ENCODE assay signal across 7 cellular contexts in genomic region chr19:18514800-18515682, GRCh38. TPM values are rescaled to one million over a fixed set of nuclear protein-coding genes. Genes with fewer than 3 reads are reported as not detected.
A peak's percentile ranks its signal among the peaks of the same experiment; 100 is the strongest.
DNase-seq lines count a peak whose midpoint lies in the region; ATAC-seq and TF ChIP-seq lines count a peak whose summit lies in the region.

No MANE protein-coding gene starts in this region.

- DNase-seq in activated CD4-positive, alpha-beta memory T cell treated with anti-CD3 and anti-CD28 coated beads for 36 hours, result peak; percentile 51
- DNase-seq in heart left ventricle (peak in 4 of 5 donors; percentile 49 to 78 (median 68)), spleen (peak; percentile 90), NCI-H187 (lab: John Stamatoyannopoulos, UW) (no peak)
- no peak for DNase-seq in NK-92 treated with Interleukin-12 subunit alpha and Interleukin-12 subunit beta, amount 100 ng/mL, for 24 hours (lab: John Stamatoyannopoulos, UW)

- no peak for TF ChIP-seq POLR2A in heart left ventricle (IDR thresholded peaks at IDR 0.05)
- peak in 1 of 3 donors; percentile 26 for TF ChIP-seq POLR2A in spleen (IDR thresholded peaks at IDR 0.05)

- peak overlapping the region; percentile 30 for H3K4me2 ChIP-seq in Loucy (ENCODE audit: low read depth, low read length, poor library complexity, severe bottlenecking)

- ATAC-seq in heart left ventricle, result peak in 3 of 4 donors; percentile 40 to 62 (median 42)
- no peak for ATAC-seq in HG02571 (IDR thresholded peaks at IDR 0.05; ENCODE audit: unreplicated experiment)

- intact Hi-C loops in activated CD4-positive, alpha-beta memory T cell treated with anti-CD3 and anti-CD28 coated beads for 36 hours (cut with micrococcal nuclease), result no loop called here
- intact Hi-C loops in heart left ventricle (cut with DNase I), result loop anchor here in 3 of 10 donors (5.0 kb wide), 2 partner anchors 33 to 48 kb away; no protein-coding TSS in a partner anchor
- intact Hi-C loops in spleen (cut with DNase I; ENCODE audit: low total_unique reads), result no loop called here

- H3K79me2 ChIP-seq in Loucy (ENCODE audit: insufficient read depth, low read length), result peaks cover 97% of the 10 kb centered on the region

- CTCF ChIA-PET in activated CD4-positive, alpha-beta memory T cell treated with anti-CD3 and anti-CD28 coated beads for 36 hours (lab: Charles Lee), result interaction anchor here (1.3 kb wide), 2 partner anchors 19 to 44 kb away, joined by 3 to 5 read pairs; no protein-coding TSS in a partner anchor

- no peaks in the 10 kb centered on the region for H3K9me2 ChIP-seq in Loucy (replicated peaks; ENCODE audit: low read depth, low read length)

- H3K27ac ChIP-seq in heart left ventricle (peak overlapping the region in 11 of 12 donors; percentile 29 to 81 (median 47)), spleen (peak overlapping the region; percentile 48 to 99 (median 85))

- peaks cover 27% of the 10 kb centered on the region for H4K20me1 ChIP-seq in Loucy (ENCODE audit: insufficient read depth, low read length, poor library complexity, severe bottlenecking)

- H3K4me3 Mint-ChIP-seq in activated CD4-positive, alpha-beta memory T cell treated with anti-CD3 and anti-CD28 coated beads for 36 hours, result no peak overlapping the region

- H3K9ac ChIP-seq in Loucy (ENCODE audit: low read depth, low read length, poor library complexity, severe bottlenecking), result no peak overlapping the region

- POLR2A ChIA-PET in activated CD4-positive, alpha-beta memory T cell treated with anti-CD3 and anti-CD28 coated beads for 36 hours (lab: Charles Lee), result interaction anchor here (0.7 to 2.0 kb wide), 2 partner anchors 8 to 10 kb away, joined by 3 to 4 read pairs; no protein-coding TSS in a partner anchor

- H3K36me3 Mint-ChIP-seq in activated CD4-positive, alpha-beta memory T cell treated with anti-CD3 and anti-CD28 coated beads for 36 hours, result no peaks in the 10 kb centered on the region

- no peaks in the 10 kb centered on the region for H3F3A ChIP-seq in Loucy (ENCODE audit: low read depth)

- H3K4me1 ChIP-seq in Loucy (ENCODE audit: insufficient read depth, low read length, poor library complexity, severe bottlenecking), result peaks cover 20% of the 10 kb centered on the region
- H3K4me1 ChIP-seq in heart left ventricle, result peaks cover 10 to 80% (median 57%) of the 10 kb centered on the region in 12 donors
- peaks cover 36 to 99% (median 80%) of the 10 kb centered on the region in 6 donors for H3K4me1 ChIP-seq in spleen

- 21 to 47% (median 38%) methylated on average over 14 to 17 of the region's 17 CpGs for WGBS in heart left ventricle, 4 donors
- WGBS in spleen, 5 donors, result 37 to 64% (median 54%) methylated on average over 5 to 17 of the region's 17 CpGs

- H3K4me3 ChIP-seq in Loucy (ENCODE audit: low read length, poor library complexity, severe bottlenecking), result no peak overlapping the region
- H3K4me3 ChIP-seq in heart left ventricle, result no peak overlapping the region
- peak overlapping the region in 1 of 8 donors; percentile 45 for H3K4me3 ChIP-seq in spleen

- H3K4me1 Mint-ChIP-seq in activated CD4-positive, alpha-beta memory T cell treated with anti-CD3 and anti-CD28 coated beads for 36 hours (ENCODE audit: low read depth), result peaks cover 51% of the 10 kb centered on the region

- H3K27ac Mint-ChIP-seq in activated CD4-positive, alpha-beta memory T cell treated with anti-CD3 and anti-CD28 coated beads for 36 hours, result peak overlapping the region; percentile 35

- no peak overlapping the region for H2AFZ ChIP-seq in Loucy (ENCODE audit: low read length)

- no peaks in the 10 kb centered on the region for H3K9me3 ChIP-seq in Loucy (ENCODE audit: insufficient read depth, low read depth, low read length)
- H3K9me3 ChIP-seq in heart left ventricle, result no peaks in the 10 kb centered on the region
- no peaks in the 10 kb centered on the region for H3K9me3 ChIP-seq in spleen

- no peaks in the 10 kb centered on the region for H3K36me3 ChIP-seq in Loucy (ENCODE audit: insufficient read depth, low read length)
- no peaks in the 10 kb centered on the region for H3K36me3 ChIP-seq in heart left ventricle
- peaks cover 0 to 6% (median 0%) of the 10 kb centered on the region in 6 donors for H3K36me3 ChIP-seq in spleen

- H3K27me3 ChIP-seq in Loucy (ENCODE audit: insufficient read depth, low read length, poor library complexity, severe bottlenecking), result no peaks in the 10 kb centered on the region
- no peaks in the 10 kb centered on the region for H3K27me3 ChIP-seq in heart left ventricle
- H3K27me3 ChIP-seq in spleen (replicated peaks in 1 of 7), result no peaks in the 10 kb centered on the region

- no peak for TF ChIP-seq CTCF in Loucy (conservative IDR thresholded peaks at IDR 0.05; ENCODE audit: low read length)
- TF ChIP-seq CTCF in heart left ventricle (IDR thresholded peaks at IDR 0.05), result no peak
- no peak for TF ChIP-seq CTCF in spleen (IDR thresholded peaks at IDR 0.05 in 8 of 11, conservative IDR thresholded peaks at IDR 0.05 in 3 of 11)

- no peaks in the 10 kb centered on the region for H3K27me3 Mint-ChIP-seq in activated CD4-positive, alpha-beta memory T cell treated with anti-CD3 and anti-CD28 coated beads for 36 hours

- H3K9me3 Mint-ChIP-seq in activated CD4-positive, alpha-beta memory T cell treated with anti-CD3 and anti-CD28 coated beads for 36 hours, result no peaks in the 10 kb centered on the region

RNA-seq across cellular contexts. Expression of gene ELL, which starts 6.8 kb away (rescaled TPM):
- 10 to 100 TPM; 24.7 to 29.7 TPM for total RNA-seq in activated CD4-positive, alpha-beta memory T cell treated with anti-CD3 and anti-CD28 coated beads for 36 hours
- 10 to 100 TPM in 4 of 9 donors, 1 to 10 TPM in 5; 5.9 to 17.8 (median 9.1) TPM for total RNA-seq in heart left ventricle
- polyA plus RNA-seq in heart left ventricle, result 1 to 10 TPM; 6.2 to 7.3 TPM
- 10 to 100 TPM; 23.0 to 44.8 (median 32.1) TPM for total RNA-seq in spleen
- polyA plus RNA-seq in spleen, result 10 to 100 TPM in 1 of 3 donors, 1 to 10 TPM in 2; 4.5 to 14.2 (median 7.9) TPM

RNA-seq across cellular contexts. Expression of gene FKBP8, which starts 28.3 kb away (rescaled TPM):
- 100 to 1,000 TPM; 232 to 236 TPM for total RNA-seq in activated CD4-positive, alpha-beta memory T cell treated with anti-CD3 and anti-CD28 coated beads for 36 hours
- total RNA-seq in heart left ventricle, result 100 to 1,000 TPM; 136 to 353 (median 157) TPM
- 100 to 1,000 TPM; 142 to 270 TPM for polyA plus RNA-seq in heart left ventricle
- 100 to 1,000 TPM; 183 to 309 (median 203) TPM for total RNA-seq in spleen
- 100 to 1,000 TPM; 131 to 276 (median 141) TPM for polyA plus RNA-seq in spleen

RNA-seq across cellular contexts. Expression of gene KXD1, which starts 42.6 kb away (rescaled TPM):
- 100 to 1,000 TPM; 112 to 114 TPM for total RNA-seq in activated CD4-positive, alpha-beta memory T cell treated with anti-CD3 and anti-CD28 coated beads for 36 hours
- total RNA-seq in heart left ventricle (100 to 1,000 TPM in 1 of 9 donors, 10 to 100 TPM in 8; 36.1 to 116 (median 46.7) TPM), spleen (10 to 100 TPM; 63.9 to 90.9 (median 75.7) TPM)
- polyA plus RNA-seq in heart left ventricle (100 to 1,000 TPM in 1 of 2 donors, 10 to 100 TPM in 1; 36.9 to 106 TPM), spleen (10 to 100 TPM; 65.9 to 78.5 (median 68.9) TPM)

RNA-seq across cellular contexts. Expression of gene UBA52, which starts 56.6 kb away (rescaled TPM):
- total RNA-seq in activated CD4-positive, alpha-beta memory T cell treated with anti-CD3 and anti-CD28 coated beads for 36 hours, result 1,000 to 10,000 TPM; 1,569 to 1,601 TPM
- total RNA-seq in heart left ventricle, result 100 to 1,000 TPM; 336 to 944 (median 761) TPM
- polyA plus RNA-seq in heart left ventricle, result 100 to 1,000 TPM; 675 to 716 TPM
- 1,000 to 10,000 TPM in 3 of 7 donors, 100 to 1,000 TPM in 4; 650 to 1,362 (median 985) TPM for total RNA-seq in spleen
- polyA plus RNA-seq in spleen, result 1,000 to 10,000 TPM; 1,341 to 2,132 (median 1,852) TPM

Comparison
In these comparisons a context has a peak if more than half of its experiments do, and no peak if none do; other contexts are left out.
1. DNase-seq: peak in activated CD4-positive, alpha-beta memory T cell treated with anti-CD3 and anti-CD28 coated beads for 36 hours (single experiment), heart left ventricle (4 of 5) and spleen (single experiment); none in NCI-H187 (0 of 2) and NK-92 treated with Interleukin-12 subunit alpha and Interleukin-12 subunit beta, amount 100 ng/mL, for 24 hours (single experiment).